8 cellular contexts compared by ENCODE assay signal in genomic region chr11:123301696-123302400, GRCh38.
DNase-seq lines count a peak whose midpoint lies in the region; ATAC-seq and TF ChIP-seq lines count a peak whose summit lies in the region.

No MANE protein-coding gene starts in this region.

- 6% methylated on average over 56 of the region's 56 CpGs for WGBS in right cardiac atrium
- 2 to 3% methylated on average over 44 to 56 of the region's 56 CpGs for WGBS in aorta, 2 donors

- intact Hi-C loops in right cardiac atrium (cut with DNase I): loop anchor here (2.0 to 10.0 kb wide), 6 partner anchors 53 to 180 kb away; no protein-coding TSS in a partner anchor
- intact Hi-C loops in aorta (cut with DNase I): loop anchor here (1.0 to 2.0 kb wide), 2 partner anchors 176 to 177 kb away; no protein-coding TSS in a partner anchor

- ATAC-seq in HG03460 (IDR thresholded peaks at IDR 0.05; ENCODE audit: unreplicated experiment) (peak; percentile 62), SK-N-SH treated with all-trans-retinoic acid at 6 μM for 48 hours (peak; percentile 94), right cardiac atrium (peak; percentile 89 to 92), aorta (ENCODE audit: low FRiP score) (peak; percentile 87)

- peak; percentile 79 for DNase-seq in AG08396 (ENCODE audit: low spot score)
- DNase-seq in GM19238 (ENCODE audit: insufficient read length, low spot score): peak; percentile 61
- peak; percentile 32 for DNase-seq in activated naive CD8-positive, alpha-beta T cell treated with anti-CD3 and anti-CD28 coated beads, Interleukin-2, amount 50 U/mL, for 16 hours (ENCODE audit: low read depth, low spot score)
- DNase-seq in right cardiac atrium: peak; percentile 53 to 84 (median 82)
- peak; percentile 92 for DNase-seq in retina
- DNase-seq in aorta: peak; percentile 71 to 87

- no peaks in the 10 kb centered on the region for H3K36me3 ChIP-seq in aorta (ENCODE audit: control insufficient read depth in 1 of 2, insufficient read depth in 2 of 2, low read length in 1 of 2)

- H3K4me3 ChIP-seq in right cardiac atrium (ENCODE audit: low read length) (peak overlapping the region; percentile 26), aorta (ENCODE audit: low read length in 2 of 2) (peak overlapping the region; percentile 5 to 31)

- no peaks in the 10 kb centered on the region for H3K9me3 ChIP-seq in right cardiac atrium (ENCODE audit: control insufficient read depth, low read length)
- H3K9me3 ChIP-seq in aorta (ENCODE audit: control insufficient read depth, low read length): no peaks in the 10 kb centered on the region

- no peaks in the 10 kb centered on the region for H3K27me3 ChIP-seq in right cardiac atrium (ENCODE audit: control insufficient read depth, insufficient read depth)
- H3K27me3 ChIP-seq in aorta (ENCODE audit: control insufficient read depth in 1 of 2, insufficient read depth in 2 of 2, low read length in 1 of 2): no peaks in the 10 kb centered on the region

- no peak overlapping the region for H3K27ac ChIP-seq in right cardiac atrium (ENCODE audit: low read length)
- no peak overlapping the region for H3K27ac ChIP-seq in aorta (ENCODE audit: low read depth in 1 of 2, low read length in 2 of 2)

- no peaks in the 10 kb centered on the region for H3K4me1 ChIP-seq in right cardiac atrium (ENCODE audit: control insufficient read depth, insufficient read depth, low read length)
- H3K4me1 ChIP-seq in aorta (ENCODE audit: control insufficient read depth in 1 of 2, insufficient read depth in 2 of 2, low read length in 2 of 2): no peaks in the 10 kb centered on the region

TF ChIP-seq in SK-N-SH treated with all-trans-retinoic acid at 6 μM for 48 hours, 23 proteins besides CTCF, POLR2A, EP300 and RAD21:
- TF ChIP-seq TCF4 (CRISPR knock-in tag; IDR thresholded peaks at IDR 0.05; ENCODE audit: borderline replicate concordance) (no peak), ISL1 (CRISPR knock-in tag; IDR thresholded peaks at IDR 0.05) (no peak), TOX (CRISPR knock-in tag; IDR thresholded peaks at IDR 0.05; ENCODE audit: borderline replicate concordance) (no peak), PPARA (CRISPR knock-in tag; IDR thresholded peaks at IDR 0.05; ENCODE audit: borderline replicate concordance) (no peak), ZFP30 (CRISPR knock-in tag; IDR thresholded peaks at IDR 0.05) (no peak)
- TF ChIP-seq, protein P1, sequence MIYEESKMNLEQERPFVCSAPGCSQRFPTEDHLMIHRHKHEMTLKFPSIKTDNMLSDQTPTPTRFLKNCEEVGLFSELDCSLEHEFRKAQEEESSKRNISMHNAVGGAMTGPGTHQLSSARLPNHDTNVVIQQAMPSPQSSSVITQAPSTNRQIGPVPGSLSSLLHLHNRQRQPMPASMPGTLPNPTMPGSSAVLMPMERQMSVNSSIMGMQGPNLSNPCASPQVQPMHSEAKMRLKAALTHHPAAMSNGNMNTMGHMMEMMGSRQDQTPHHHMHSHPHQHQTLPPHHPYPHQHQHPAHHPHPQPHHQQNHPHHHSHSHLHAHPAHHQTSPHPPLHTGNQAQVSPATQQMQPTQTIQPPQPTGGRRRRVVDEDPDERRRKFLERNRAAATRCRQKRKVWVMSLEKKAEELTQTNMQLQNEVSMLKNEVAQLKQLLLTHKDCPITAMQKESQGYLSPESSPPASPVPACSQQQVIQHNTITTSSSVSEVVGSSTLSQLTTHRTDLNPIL (CRISPR knock-in tag; IDR thresholded peaks at IDR 0.05; ENCODE audit: low read depth): no peak
- TF ChIP-seq, protein P2, sequence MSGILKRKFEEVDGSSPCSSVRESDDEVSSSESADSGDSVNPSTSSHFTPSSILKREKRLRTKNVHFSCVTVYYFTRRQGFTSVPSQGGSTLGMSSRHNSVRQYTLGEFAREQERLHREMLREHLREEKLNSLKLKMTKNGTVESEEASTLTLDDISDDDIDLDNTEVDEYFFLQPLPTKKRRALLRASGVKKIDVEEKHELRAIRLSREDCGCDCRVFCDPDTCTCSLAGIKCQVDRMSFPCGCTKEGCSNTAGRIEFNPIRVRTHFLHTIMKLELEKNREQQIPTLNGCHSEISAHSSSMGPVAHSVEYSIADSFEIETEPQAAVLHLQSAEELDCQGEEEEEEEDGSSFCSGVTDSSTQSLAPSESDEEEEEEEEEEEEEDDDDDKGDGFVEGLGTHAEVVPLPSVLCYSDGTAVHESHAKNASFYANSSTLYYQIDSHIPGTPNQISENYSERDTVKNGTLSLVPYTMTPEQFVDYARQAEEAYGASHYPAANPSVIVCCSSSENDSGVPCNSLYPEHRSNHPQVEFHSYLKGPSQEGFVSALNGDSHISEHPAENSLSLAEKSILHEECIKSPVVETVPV (CRISPR knock-in tag; IDR thresholded peaks at IDR 0.05): no peak
TF ChIP-seq in SK-N-SH treated with all-trans-retinoic acid at 6 μM for 48 hours: peak in this region for 0.

Comparison
In these comparisons a context has a peak if more than half of its experiments do, and no peak if none do; other contexts are left out.
1. DNase-seq: peak in every context shown above with its lines; median percentile 92 in retina; 82 in right cardiac atrium; 79 in AG08396; 79 in aorta; 61 in GM19238; 32 in activated naive CD8-positive, alpha-beta T cell treated with anti-CD3 and anti-CD28 coated beads, Interleukin-2, amount 50 U/mL, for 16 hours.